30 cellular contexts compared by ENCODE assay signal in genomic region chr1:32040711-32041110, GRCh38. TPM values are rescaled to one million over a fixed set of nuclear protein-coding genes. Genes with fewer than 3 reads are reported as not detected.
DNase-seq lines count a peak whose midpoint lies in the region; ATAC-seq and TF ChIP-seq lines count a peak whose summit lies in the region.
"Had no signal": no experiment of that assay in that cellular context is flagged by ENCODE, and none has a peak within 500 bp of the region (broad histone marks: within the 10 kb centered on the region; RNA-seq: fewer than 3 reads in every experiment).

No MANE protein-coding gene starts in this region.

- peaks cover 3% of the 10 kb centered on the region for H3K4me1 Mint-ChIP-seq in activated naive CD4-positive, alpha-beta T cell treated with anti-CD3 and anti-CD28 coated beads for 36 hours (ENCODE audit: low read depth)
- H3K4me1 Mint-ChIP-seq in brain (peaks cover 19% of the 10 kb centered on the region), CD14-positive monocyte (peaks cover 12% of the 10 kb centered on the region)
- H3K4me1 Mint-ChIP-seq: stimulated activated memory B cell treated with anti-CD40 and anti-IgM and Interleukin-4, amounts not matched to agents 10 μg/mL and 1 μg/mL and 100 μg/mL, for 72 hours had no signal

- no peak for ATAC-seq in GM21723 (IDR thresholded peaks at IDR 0.05; ENCODE audit: unreplicated experiment)
- ATAC-seq: left ventricle myocardium superior; stimulated activated memory B cell treated with anti-CD40 and anti-IgM and Interleukin-4, amounts not matched to agents 10 μg/mL and 1 μg/mL and 100 μg/mL, for 72 hours; upper lobe of right lung had no signal

- intact Hi-C loops in activated naive CD4-positive, alpha-beta T cell treated with anti-CD3 and anti-CD28 coated beads for 36 hours (cut with micrococcal nuclease), result no loop called here
- intact Hi-C loops in CD14-positive monocyte (cut with micrococcal nuclease), result no loop called here

- no peak overlapping the region for H3K4me3 Mint-ChIP-seq in activated naive CD4-positive, alpha-beta T cell treated with anti-CD3 and anti-CD28 coated beads for 36 hours
- H3K4me3 Mint-ChIP-seq in brain (no peak overlapping the region), CD14-positive monocyte (no peak overlapping the region)
- H3K4me3 Mint-ChIP-seq: stimulated activated memory B cell treated with anti-CD40 and anti-IgM and Interleukin-4, amounts not matched to agents 10 μg/mL and 1 μg/mL and 100 μg/mL, for 72 hours had no signal

- no peaks in the 10 kb centered on the region for H3K27me3 Mint-ChIP-seq in activated naive CD4-positive, alpha-beta T cell treated with anti-CD3 and anti-CD28 coated beads for 36 hours (ENCODE audit: low read depth)
- no peaks in the 10 kb centered on the region for H3K27me3 Mint-ChIP-seq in brain
- no peaks in the 10 kb centered on the region for H3K27me3 Mint-ChIP-seq in CD14-positive monocyte (ENCODE audit: low read depth in 3 of 3)
- H3K27me3 Mint-ChIP-seq: progenitor cell of endocrine pancreas; stimulated activated memory B cell treated with anti-CD40 and anti-IgM and Interleukin-4, amounts not matched to agents 10 μg/mL and 1 μg/mL and 100 μg/mL, for 72 hours had no signal

- TF ChIP-seq CTCF in brain (conservative IDR thresholded peaks at IDR 0.05), result no peak
- TF ChIP-seq CTCF in CD14-positive monocyte (IDR thresholded peaks at IDR 0.05), result no peak

- H3K9me3 Mint-ChIP-seq in activated naive CD4-positive, alpha-beta T cell treated with anti-CD3 and anti-CD28 coated beads for 36 hours, result no peaks in the 10 kb centered on the region
- H3K9me3 Mint-ChIP-seq in brain (no peaks in the 10 kb centered on the region), CD14-positive monocyte (no peaks in the 10 kb centered on the region)
- H3K9me3 Mint-ChIP-seq: stimulated activated memory B cell treated with anti-CD40 and anti-IgM and Interleukin-4, amounts not matched to agents 10 μg/mL and 1 μg/mL and 100 μg/mL, for 72 hours had no signal

- CTCF ChIA-PET in activated naive CD4-positive, alpha-beta T cell treated with anti-CD3 and anti-CD28 coated beads for 36 hours (lab: Charles Lee), result no interaction called here

- H3K27ac Mint-ChIP-seq in activated naive CD4-positive, alpha-beta T cell treated with anti-CD3 and anti-CD28 coated beads for 36 hours, result peak overlapping the region; percentile 53
- H3K27ac Mint-ChIP-seq in brain (peak overlapping the region in 4 of 5 experiments; percentile 74 to 85 (median 82)), CD14-positive monocyte (peak overlapping the region in 1 of 7 donors; percentile 60)
- H3K27ac Mint-ChIP-seq: progenitor cell of endocrine pancreas; stimulated activated memory B cell treated with anti-CD40 and anti-IgM and Interleukin-4, amounts not matched to agents 10 μg/mL and 1 μg/mL and 100 μg/mL, for 72 hours had no signal

- peaks cover 42% of the 10 kb centered on the region for H3K36me3 Mint-ChIP-seq in activated naive CD4-positive, alpha-beta T cell treated with anti-CD3 and anti-CD28 coated beads for 36 hours (ENCODE audit: low read depth)
- H3K36me3 Mint-ChIP-seq in brain (peaks cover 61% of the 10 kb centered on the region), CD14-positive monocyte (peaks cover 39 to 60% of the 10 kb centered on the region in 2 donors)

- H3K27ac ChIP-seq in substantia nigra (ENCODE audit: low read depth, low read length, poor library complexity, severe bottlenecking), result peak overlapping the region; percentile 56
- H3K27ac ChIP-seq: breast epithelium, neutrophil, SJSA1, upper lobe of right lung, VCaP had no signal

- no peak for DNase-seq in activated naive CD4-positive, alpha-beta T cell treated with anti-CD3 and anti-CD28 coated beads for 36 hours
- no peak for DNase-seq in activated naive CD4-positive, alpha-beta T cell treated with anti-CD3 and anti-CD28 coated beads, Interleukin-2, amount 50 U/mL, for 16 hours
- DNase-seq in iris pigment epithelial cell (ENCODE audit: low read depth) (peak; percentile 34), substantia nigra (lab: John Stamatoyannopoulos, UW) (peak in 13 of 49 donors; percentile 4 to 45 (median 22)), CD14-positive monocyte (ENCODE audit: low spot score) (no peak), NCI-H748 (lab: John Stamatoyannopoulos, UW; ENCODE audit: unreplicated experiment) (no peak)
- DNase-seq: 8988T; activated CD4-positive, alpha-beta T cell treated with anti-CD3 and anti-CD28 coated beads for 4 hours; activated gamma-delta T cell treated with Interleukin-2 at 50 U/mL for 16 hours; amniotic stem cell; DMS79 treated with DMSO at 0.1 percent for 48 hours; effector memory CD4-positive, alpha-beta T cell; GF-D8; islet precursor cell; left ventricle myocardium superior; NCI-H1092 treated with DMSO at 0.1 percent for 48 hours; NCI-H1694 treated with DMSO at 0.1 percent for 48 hours; NCI-H446; stimulated activated CD4-positive, alpha-beta T cell treated with anti-CD3 and anti-CD28 coated beads, Interleukin-15, amount 100 ng/mL, for 24 hours; stimulated activated CD4-positive, alpha-beta T cell treated with anti-CD3 and anti-CD28 coated beads, Interleukin-4, amount 100 ng/mL, for 4 hours; T1000; upper lobe of right lung had no signal

RNA-seq across cellular contexts. Expression of gene KHDRBS1, which starts 27.0 kb away (rescaled TPM):
- 100 to 1,000 TPM; 189 to 198 TPM for total RNA-seq in activated naive CD4-positive, alpha-beta T cell treated with anti-CD3 and anti-CD28 coated beads for 36 hours
- 186 TPM for polyA plus RNA-seq in brain (ENCODE audit: insufficient read depth, low read depth, low replicate concordance)
- polyA plus RNA-seq in CD14-positive monocyte, result 10 to 100 TPM; 51.6 to 65.6 TPM

RNA-seq across cellular contexts. Expression of gene TMEM39B, which starts 32.0 kb away (rescaled TPM):
- total RNA-seq in activated naive CD4-positive, alpha-beta T cell treated with anti-CD3 and anti-CD28 coated beads for 36 hours, result 10 to 100 TPM; 17.2 to 17.6 TPM
- 29.0 TPM for polyA plus RNA-seq in brain (ENCODE audit: insufficient read depth, low read depth, low replicate concordance)
- polyA plus RNA-seq in CD14-positive monocyte, result 1 to 10 TPM; 3.3 to 3.4 TPM
